ENCODE assay signal across 8 cellular contexts in the genomic region with DNA sequence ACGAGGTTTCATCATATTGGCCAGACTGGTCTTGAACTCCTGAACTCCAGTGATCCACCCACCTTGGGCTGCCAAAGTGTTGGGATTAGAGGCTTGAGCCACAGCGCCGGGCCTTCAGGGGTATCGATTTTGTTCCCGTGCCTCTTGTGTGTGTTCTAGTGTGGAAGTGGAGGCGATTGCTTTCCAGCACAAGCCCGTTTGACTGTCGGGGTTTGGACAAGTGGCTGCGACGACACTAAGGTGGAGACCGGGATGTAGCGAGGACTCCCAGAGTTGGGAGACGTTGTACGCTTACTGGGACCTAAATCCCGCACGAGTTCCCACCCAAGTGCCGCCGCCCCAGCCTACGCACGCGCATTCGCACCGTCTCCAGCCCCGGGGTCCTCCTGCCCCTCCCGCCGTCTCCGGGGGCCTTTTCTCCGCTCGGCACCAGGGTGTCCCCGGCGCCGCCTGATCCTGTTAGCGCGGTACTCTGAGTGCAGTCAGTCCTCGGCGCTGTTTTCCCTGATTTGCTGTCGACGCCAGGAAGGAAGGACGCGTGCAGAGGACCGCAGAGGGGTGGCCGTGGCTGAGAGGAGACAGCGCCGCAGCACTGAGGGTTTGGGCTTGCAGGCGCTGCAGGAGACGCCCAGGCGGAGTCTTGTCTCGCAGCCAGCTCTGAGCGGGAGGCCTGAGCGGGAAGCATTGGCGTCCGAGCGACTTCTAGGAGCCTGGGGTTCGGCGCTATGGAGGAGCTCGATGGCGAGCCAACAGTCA. TPM values are rescaled to one million over a fixed set of nuclear protein-coding genes. Genes with fewer than 3 reads are reported as not detected.
A peak's percentile ranks its signal among the peaks of the same experiment; 100 is the strongest.
DNase-seq lines count a peak whose midpoint lies in the region; ATAC-seq, FAIRE-seq and TF ChIP-seq lines count a peak whose summit lies in the region.

A gene with protein sequence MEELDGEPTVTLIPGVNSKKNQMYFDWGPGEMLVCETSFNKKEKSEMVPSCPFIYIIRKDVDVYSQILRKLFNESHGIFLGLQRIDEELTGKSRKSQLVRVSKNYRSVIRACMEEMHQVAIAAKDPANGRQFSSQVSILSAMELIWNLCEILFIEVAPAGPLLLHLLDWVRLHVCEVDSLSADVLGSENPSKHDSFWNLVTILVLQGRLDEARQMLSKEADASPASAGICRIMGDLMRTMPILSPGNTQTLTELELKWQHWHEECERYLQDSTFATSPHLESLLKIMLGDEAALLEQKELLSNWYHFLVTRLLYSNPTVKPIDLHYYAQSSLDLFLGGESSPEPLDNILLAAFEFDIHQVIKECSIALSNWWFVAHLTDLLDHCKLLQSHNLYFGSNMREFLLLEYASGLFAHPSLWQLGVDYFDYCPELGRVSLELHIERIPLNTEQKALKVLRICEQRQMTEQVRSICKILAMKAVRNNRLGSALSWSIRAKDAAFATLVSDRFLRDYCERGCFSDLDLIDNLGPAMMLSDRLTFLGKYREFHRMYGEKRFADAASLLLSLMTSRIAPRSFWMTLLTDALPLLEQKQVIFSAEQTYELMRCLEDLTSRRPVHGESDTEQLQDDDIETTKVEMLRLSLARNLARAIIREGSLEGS (plus strand): TSS at position 643 of the 756 bp plus-strand sequence. CDS start 83 bp downstream, at position 726.

- ATAC-seq in HG03521 (IDR thresholded peaks at IDR 0.05; ENCODE audit: unreplicated experiment) (peak; percentile 70), left lung (peak; percentile 96)

- peak within 1 kb of the TSS; percentile 94 to 96 for H3K27ac ChIP-seq in left lung

- peak within 1 kb of the TSS; percentile 97 for H3K27ac Mint-ChIP-seq in dendritic cell treated with granulocyte-macrophage colony-stimulating factor and Interleukin-4, amounts not matched to agents 40 ng/mL and 50 ng/mL, for 4 days

- peaks cover 0 to 21% of the 10 kb centered on the region in 2 donors for H3K36me3 ChIP-seq in left lung

- H3K9me3 ChIP-seq in left lung: no peaks in the 10 kb centered on the region

- no peaks in the 10 kb centered on the region for H3K27me3 Mint-ChIP-seq in dendritic cell treated with granulocyte-macrophage colony-stimulating factor and Interleukin-4, amounts not matched to agents 40 ng/mL and 50 ng/mL, for 4 days

- H3K27me3 ChIP-seq in left lung: no peaks in the 10 kb centered on the region

- H3K4me1 ChIP-seq in left lung: peaks cover 11 to 36% of the 10 kb centered on the region in 2 donors

- TF ChIP-seq CTCF in AG10803 (conservative IDR thresholded peaks at IDR 0.05; ENCODE audit: low read length) (no peak), left lung (IDR thresholded peaks at IDR 0.05) (no peak)

- peaks cover 27% of the 10 kb centered on the region for H3K4me1 Mint-ChIP-seq in dendritic cell treated with granulocyte-macrophage colony-stimulating factor and Interleukin-4, amounts not matched to agents 40 ng/mL and 50 ng/mL, for 4 days (ENCODE audit: low read depth)

- DNase-seq in AG10803 (ENCODE audit: low read depth) (peak; percentile 91), GM19239 (ENCODE audit: insufficient read length, low spot score) (peak; percentile 94), NCI-H748 treated with DMSO at 0.1 percent for 48 hours (lab: John Stamatoyannopoulos, UW) (peak; percentile 72), left lung (peak; percentile 94 to 98)
- peak; percentile 90 to 93 for DNase-seq in activated CD4-positive, alpha-beta T cell treated with anti-CD3 and anti-CD28 coated beads, Interleukin-2, amount 50 U/mL, for 24 hours (ENCODE audit: low read depth in 1 of 2, low spot score in 1 of 2)
- peak; percentile 86 for DNase-seq in stimulated activated CD4-positive, alpha-beta T cell treated with anti-CD3 and anti-CD28 coated beads, Interleukin-2, amount 100 ng/mL, for 4 hours (ENCODE audit: low read depth)

- peak; percentile 87 for FAIRE-seq in GM19239 (lab: Jason Lieb, UNC)

- H3K36me3 Mint-ChIP-seq in dendritic cell treated with granulocyte-macrophage colony-stimulating factor and Interleukin-4, amounts not matched to agents 40 ng/mL and 50 ng/mL, for 4 days (ENCODE audit: low read depth): peaks cover 34% of the 10 kb centered on the region

- peak within 1 kb of the TSS; percentile 83 for H3K4me3 Mint-ChIP-seq in dendritic cell treated with granulocyte-macrophage colony-stimulating factor and Interleukin-4, amounts not matched to agents 40 ng/mL and 50 ng/mL, for 4 days

- no peaks in the 10 kb centered on the region for H3K9me3 Mint-ChIP-seq in dendritic cell treated with granulocyte-macrophage colony-stimulating factor and Interleukin-4, amounts not matched to agents 40 ng/mL and 50 ng/mL, for 4 days

- intact Hi-C loops in dendritic cell treated with granulocyte-macrophage colony-stimulating factor and Interleukin-4, amounts not matched to agents 40 ng/mL and 50 ng/mL, for 4 days (cut with micrococcal nuclease): no loop called here
- intact Hi-C loops in left lung (cut with DNase I): loop anchor here in 1 of 2 donors (10.0 kb wide), 1 partner anchor 90 kb away; no protein-coding TSS in a partner anchor

- peak within 1 kb of the TSS; percentile 100 for H3K4me3 ChIP-seq in AG10803 (ENCODE audit: low read length)
- peak within 1 kb of the TSS; percentile 77 to 97 for H3K4me3 ChIP-seq in left lung

RNA-seq across cellular contexts. Expression of the gene that starts here (rescaled TPM):
- total RNA-seq in left lung: 10 to 100 TPM; 53.3 to 72.1 TPM

Comparison
In these comparisons a context has a peak if more than half of its experiments do, and no peak if none do; other contexts are left out.
1. Peak in every context shown above with its lines: DNase-seq, ATAC-seq, H3K4me3 ChIP-seq and H3K27ac ChIP-seq.